ENCODE assay signal across 7 cellular contexts in genomic region chr1:120534361-120535047, GRCh38.
DNase-seq lines count a peak whose midpoint lies in the region; ATAC-seq and TF ChIP-seq lines count a peak whose summit lies in the region.
"Not testable (repeated sequence)": the region's sequence is repeated elsewhere in the genome, so short reads cannot be mapped to it uniquely, and the experiment has no call there.

No MANE protein-coding gene starts in this region.

- H3K27me3 ChIP-seq in SJSA1 (replicated peaks) = not testable (repeated sequence)

- H3K4me1 Mint-ChIP-seq in activated naive CD4-positive, alpha-beta T cell treated with anti-CD3 and anti-CD28 coated beads, Interleukin-2, amount 50 U/mL, for 24 hours = peaks cover 13% of the 10 kb centered on the region

- not testable (repeated sequence) for H3K36me3 ChIP-seq in SJSA1

- not testable (repeated sequence) for H3K27me3 Mint-ChIP-seq in activated naive CD4-positive, alpha-beta T cell treated with anti-CD3 and anti-CD28 coated beads, Interleukin-2, amount 50 U/mL, for 24 hours

- not testable (repeated sequence) for H3K9me3 Mint-ChIP-seq in activated naive CD4-positive, alpha-beta T cell treated with anti-CD3 and anti-CD28 coated beads, Interleukin-2, amount 50 U/mL, for 24 hours

- TF ChIP-seq CTCF in fibroblast of villous mesenchyme (IDR thresholded peaks at IDR 0.05; ENCODE audit: insufficient read depth, low read depth, low read length) = not testable (repeated sequence)

- not testable (repeated sequence) for H3K4me1 ChIP-seq in SJSA1 (replicated peaks)

- DNase-seq in HT1080 (ENCODE audit: low read depth) (peak; percentile 59), SJSA1 (ENCODE audit: low read depth in 1 of 2, low spot score in 2 of 2) (peak in 1 of 2 experiments; percentile 20), fibroblast of villous mesenchyme (ENCODE audit: low read depth) (peak; percentile 7)

- not testable (repeated sequence) for H3K4me3 ChIP-seq in SJSA1; fibroblast of villous mesenchyme (ENCODE audit: low read depth, low read length)

- ATAC-seq in GM18508 (IDR thresholded peaks at IDR 0.05; ENCODE audit: insufficient read depth, unreplicated experiment) = peak; percentile 67
- peak; percentile 58 for ATAC-seq in GM21390 (IDR thresholded peaks at IDR 0.05; ENCODE audit: unreplicated experiment)
- ATAC-seq in HG02973 (IDR thresholded peaks at IDR 0.05; ENCODE audit: unreplicated experiment) = peak; percentile 61

- not testable (repeated sequence) for H3K9me3 ChIP-seq in SJSA1 (replicated peaks)

- H3K27ac ChIP-seq in SJSA1 = peak overlapping the region; percentile 96

- H3K36me3 Mint-ChIP-seq in activated naive CD4-positive, alpha-beta T cell treated with anti-CD3 and anti-CD28 coated beads, Interleukin-2, amount 50 U/mL, for 24 hours = not testable (repeated sequence)

- peak overlapping the region; percentile 73 for H3K4me3 Mint-ChIP-seq in activated naive CD4-positive, alpha-beta T cell treated with anti-CD3 and anti-CD28 coated beads, Interleukin-2, amount 50 U/mL, for 24 hours

- peak overlapping the region; percentile 98 for H3K27ac Mint-ChIP-seq in activated naive CD4-positive, alpha-beta T cell treated with anti-CD3 and anti-CD28 coated beads, Interleukin-2, amount 50 U/mL, for 24 hours
